Comparison of ENCODE assay signal across 2 cellular contexts in genomic region chr9:92631452-92632211, GRCh38.
TF ChIP-seq lines count a peak whose summit lies in the region.

No MANE protein-coding gene starts in this region.

TF ChIP-seq in GM12891, 5 proteins besides CTCF, POLR2A, EP300 and RAD21:
- TF ChIP-seq POLR2AphosphoS5 (IDR thresholded peaks at IDR 0.05; ENCODE audit: low read depth, low read length) (no peak), POU2F2 (IDR thresholded peaks at IDR 0.05; ENCODE audit: low read depth, low read length) (0 out of 2 replicates have a peak, but pooled peaks have one; percentile 49)

TF ChIP-seq in GM12878, 131 proteins besides CTCF, POLR2A, EP300 and RAD21:
- no peak for TF ChIP-seq TARDBP (IDR thresholded peaks at IDR 0.05; ENCODE audit: borderline replicate concordance)
- no peak for TF ChIP-seq STAT1 (conservative IDR thresholded peaks at IDR 0.05)
- peak; percentile 91 for TF ChIP-seq NR2F1 (conservative IDR thresholded peaks at IDR 0.05)
- TF ChIP-seq DPF2 (IDR thresholded peaks at IDR 0.05), result no peak
- no peak for TF ChIP-seq POLR2AphosphoS2 (IDR thresholded peaks at IDR 0.05; ENCODE audit: low read depth, low read length)
- TF ChIP-seq RUNX3 (IDR thresholded peaks at IDR 0.05; ENCODE audit: low read length), result peak; percentile 22; the same call in 1 of the 2 replicates
TF ChIP-seq in GM12878: peak in this region for 2.
